Comparison of ENCODE assay signal across 10 cellular contexts in the genomic region with DNA sequence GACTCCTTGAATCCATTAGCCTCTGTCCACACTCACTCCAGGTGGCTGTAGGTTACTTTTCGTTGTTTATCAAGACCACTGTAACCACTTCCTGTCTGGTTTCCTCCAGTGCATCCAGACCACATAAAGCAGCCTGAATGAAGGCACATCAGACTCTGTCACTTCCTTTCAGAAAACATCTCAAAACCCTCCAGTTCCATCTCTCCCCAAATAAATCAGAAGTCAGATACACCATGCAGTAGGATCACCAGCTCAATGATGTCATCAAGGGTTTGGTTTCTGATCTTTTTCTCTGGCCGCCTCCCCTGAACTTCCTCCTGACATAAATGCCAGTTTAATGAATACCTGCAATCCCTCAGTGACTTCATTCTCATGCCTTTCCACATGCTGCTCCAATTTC.
DNase-seq lines count a peak whose midpoint lies in the region; ATAC-seq lines count a peak whose summit lies in the region.
"Had no signal": no experiment of that assay in that cellular context is flagged by ENCODE, and none has a peak within 500 bp of the region (broad histone marks: within the 10 kb centered on the region; RNA-seq: fewer than 3 reads in every experiment).

No MANE protein-coding gene starts in this region.

- DNase-seq in iris pigment epithelial cell (ENCODE audit: low read depth) (peak; percentile 16), cerebellum (ENCODE audit: low spot score) (no peak), SIG-M5 (lab: John Stamatoyannopoulos, UW) (no peak), GM19238 (ENCODE audit: insufficient read length, low spot score) (no peak)
- no peak for DNase-seq in stimulated activated CD4-positive, alpha-beta T cell treated with anti-CD3 and anti-CD28 coated beads, Interleukin-1b, Interleukin-23, amount 100 ng/mL, for 48 hours
- DNase-seq: activated CD4-positive, alpha-beta memory T cell treated with anti-CD3 and anti-CD28 coated beads, Interleukin-2, amount 10 ng/mL, durations not matched to agents 7 days and 5 days; NCI-H146 had no signal

- ATAC-seq in GM18520 (IDR thresholded peaks at IDR 0.05; ENCODE audit: unreplicated experiment) (peak; percentile 59), GM21619 (IDR thresholded peaks at IDR 0.05; ENCODE audit: unreplicated experiment) (peak; percentile 88), HG03520 (IDR thresholded peaks at IDR 0.05; ENCODE audit: unreplicated experiment) (peak; percentile 71)
